ENCODE assay signal across 35 cellular contexts in genomic region chr10:113441871-113442270, GRCh38.
"Had no signal": no experiment of that assay in that cellular context is flagged by ENCODE, and none has a peak within 500 bp of the region (broad histone marks: within the 10 kb centered on the region; RNA-seq: fewer than 3 reads in every experiment).

No MANE protein-coding gene starts in this region.

- H3K27me3 Mint-ChIP-seq: activated CD4-positive, alpha-beta T cell treated with anti-CD3 and anti-CD28 coated beads, Interleukin-2, amount 10 ng/mL, durations not matched to agents 24 days and 14 days; activated CD8-positive, alpha-beta T cell treated with anti-CD3 and anti-CD28 coated beads for 36 hours; activated naive CD8-positive, alpha-beta T cell treated with anti-CD3 and anti-CD28 coated beads for 36 hours had no signal

- H3K27me3 ChIP-seq: adrenal gland, cardiac muscle cell had no signal

- H3K27ac Mint-ChIP-seq: activated B cell treated with CpG ODN at 0.5 μM for 24 hours; activated CD4-positive, alpha-beta memory T cell treated with anti-CD3 and anti-CD28 coated beads for 36 hours; activated CD4-positive, alpha-beta T cell treated with anti-CD3 and anti-CD28 coated beads, Interleukin-2, amount 10 ng/mL, durations not matched to agents 24 days and 14 days; activated CD8-positive, alpha-beta T cell treated with anti-CD3 and anti-CD28 coated beads for 36 hours; activated naive CD4-positive, alpha-beta T cell treated with anti-CD3 and anti-CD28 coated beads for 36 hours; activated naive CD4-positive, alpha-beta T cell treated with anti-CD3 and anti-CD28 coated beads, Interleukin-2, amount 50 U/mL, for 72 hours; activated naive CD8-positive, alpha-beta T cell treated with anti-CD3 and anti-CD28 coated beads for 36 hours; activated T-cell treated with anti-CD3 and anti-CD28 coated beads, Interleukin-2, amount 50 U/mL, for 72 hours; activated T-helper 1 cell treated with anti-CD3 and anti-CD28 coated beads, Interleukin-12 subunit alpha, Interleukin-12 subunit beta, Interleukin-2, Interleukin-4 antibody, amounts not matched to agents 30 ng/mL and 10 ng/mL and 1 ng/mL, durations not matched to agents 14 hours and 24 hours and 36 hours; activated T-helper 17 cell treated with anti-CD3 and anti-CD28 coated beads, Interleukin-2, amount 50 U/mL, for 72 hours; brain; T-helper 1 cell treated with Interleukin-12 subunit alpha and Interleukin-12 subunit beta and Interleukin-4 antibody, amounts not matched to agents 30 μg/mL and 1 μg/mL, for 36 hours; T-helper 2 cell treated with Interferon-gamma antibody and Interleukin-4, amounts not matched to agents 5 μg/mL and 100 μg/mL, for 36 hours had no signal

- DNase-seq: activated B cell treated with CpG ODN at 0.5 μM for 24 hours; activated CD4-positive, alpha-beta memory T cell treated with anti-CD3 and anti-CD28 coated beads for 36 hours; activated CD4-positive, alpha-beta T cell treated with anti-CD3 and anti-CD28 coated beads for 4 hours; activated CD4-positive, alpha-beta T cell treated with anti-CD3 and anti-CD28 coated beads, Interleukin-2, amount 10 ng/mL, durations not matched to agents 24 days and 14 days; activated CD4-positive, alpha-beta T cell treated with anti-CD3 and anti-CD28 coated beads, Interleukin-2, amount 50 U/mL, for 1 hour; activated CD4-positive, alpha-beta T cell treated with anti-CD3 and anti-CD28 coated beads, Interleukin-2, amount 50 U/mL, for 4 hours; activated CD4-positive, CD25-positive, alpha-beta regulatory T cell treated with anti-CD3 and anti-CD28 coated beads, Interleukin-2, amount 50 U/mL, for 72 hours; activated CD8-positive, alpha-beta memory T cell treated with anti-CD3 and anti-CD28 coated beads, Interleukin-2, amount 50 U/mL, for 4 hours; activated CD8-positive, alpha-beta T cell treated with anti-CD3 and anti-CD28 coated beads for 36 hours; activated effector memory CD4-positive, alpha-beta T cell treated with anti-CD3 and anti-CD28 coated beads, Interleukin-2, amount 50 U/mL, for 16 hours; activated gamma-delta T cell treated with Interleukin-2 at 50 U/mL for 16 hours; activated naive CD4-positive, alpha-beta T cell; activated naive CD4-positive, alpha-beta T cell treated with anti-CD3 and anti-CD28 coated beads for 36 hours; activated naive CD4-positive, alpha-beta T cell treated with anti-CD3 and anti-CD28 coated beads, Interleukin-2, amount 50 U/mL, for 16 hours; activated naive CD8-positive, alpha-beta T cell treated with anti-CD3 and anti-CD28 coated beads for 36 hours; activated T-cell treated with anti-CD3 and anti-CD28 coated beads for 4 hours; activated T-cell treated with anti-CD3 and anti-CD28 coated beads, Interleukin-2, amount 50 U/mL, for 1 hour; activated T-cell treated with anti-CD3 and anti-CD28 coated beads, Interleukin-2, amount 50 U/mL, for 4 hours; activated T-cell treated with anti-CD3 and anti-CD28 coated beads, Interleukin-2, amount 50 U/mL, for 72 hours; amniotic stem cell; aorta; cerebellar nuclear complex; T-helper 1 cell; T-helper 2 cell; T-helper 9 cell had no signal

- H3K9me3 Mint-ChIP-seq: activated B cell treated with CpG ODN at 0.5 μM for 24 hours; activated CD4-positive, alpha-beta memory T cell treated with anti-CD3 and anti-CD28 coated beads for 36 hours; activated CD4-positive, alpha-beta T cell treated with anti-CD3 and anti-CD28 coated beads, Interleukin-2, amount 10 ng/mL, durations not matched to agents 24 days and 14 days; activated CD8-positive, alpha-beta T cell treated with anti-CD3 and anti-CD28 coated beads for 36 hours; activated naive CD4-positive, alpha-beta T cell treated with anti-CD3 and anti-CD28 coated beads for 36 hours; activated naive CD4-positive, alpha-beta T cell treated with anti-CD3 and anti-CD28 coated beads, Interleukin-2, amount 50 U/mL, for 72 hours; activated naive CD8-positive, alpha-beta T cell treated with anti-CD3 and anti-CD28 coated beads for 36 hours; activated T-cell treated with anti-CD3 and anti-CD28 coated beads, Interleukin-2, amount 50 U/mL, for 4 hours; activated T-cell treated with anti-CD3 and anti-CD28 coated beads, Interleukin-2, amount 50 U/mL, for 72 hours; activated T-helper 1 cell treated with anti-CD3 and anti-CD28 coated beads, Interleukin-12 subunit alpha, Interleukin-12 subunit beta, Interleukin-2, Interleukin-4 antibody, amounts not matched to agents 30 ng/mL and 10 ng/mL and 1 ng/mL, durations not matched to agents 14 hours and 24 hours and 36 hours; activated T-helper 17 cell treated with anti-CD3 and anti-CD28 coated beads, Interleukin-2, amount 50 U/mL, for 72 hours; central memory CD8-positive, alpha-beta T cell; T-helper 1 cell treated with Interleukin-12 subunit alpha and Interleukin-12 subunit beta and Interleukin-4 antibody, amounts not matched to agents 30 μg/mL and 1 μg/mL, for 36 hours; T-helper 2 cell treated with Interferon-gamma antibody and Interleukin-4, amounts not matched to agents 5 μg/mL and 100 μg/mL, for 36 hours had no signal

- H3K4me1 Mint-ChIP-seq: activated B cell treated with CpG ODN at 0.5 μM for 24 hours; activated CD4-positive, alpha-beta T cell treated with anti-CD3 and anti-CD28 coated beads, Interleukin-2, amount 10 ng/mL, durations not matched to agents 24 days and 14 days; activated naive CD8-positive, alpha-beta T cell treated with anti-CD3 and anti-CD28 coated beads for 36 hours; activated T-helper 17 cell treated with anti-CD3 and anti-CD28 coated beads, Interleukin-2, amount 50 U/mL, for 72 hours; central memory CD8-positive, alpha-beta T cell had no signal

- H3K4me3 Mint-ChIP-seq: activated B cell treated with CpG ODN at 0.5 μM for 24 hours; activated CD4-positive, alpha-beta memory T cell treated with anti-CD3 and anti-CD28 coated beads for 36 hours; activated CD4-positive, alpha-beta T cell treated with anti-CD3 and anti-CD28 coated beads, Interleukin-2, amount 10 ng/mL, durations not matched to agents 24 days and 14 days; activated CD8-positive, alpha-beta T cell treated with anti-CD3 and anti-CD28 coated beads for 36 hours; activated naive CD4-positive, alpha-beta T cell treated with anti-CD3 and anti-CD28 coated beads for 36 hours; activated naive CD8-positive, alpha-beta T cell treated with anti-CD3 and anti-CD28 coated beads for 36 hours; activated T-cell treated with anti-CD3 and anti-CD28 coated beads, Interleukin-2, amount 50 U/mL, for 4 hours; activated T-cell treated with anti-CD3 and anti-CD28 coated beads, Interleukin-2, amount 50 U/mL, for 72 hours; activated T-helper 1 cell treated with anti-CD3 and anti-CD28 coated beads, Interleukin-12 subunit alpha, Interleukin-12 subunit beta, Interleukin-2, Interleukin-4 antibody, amounts not matched to agents 30 ng/mL and 10 ng/mL and 1 ng/mL, durations not matched to agents 14 hours and 24 hours and 36 hours; activated T-helper 17 cell treated with anti-CD3 and anti-CD28 coated beads, Interleukin-2, amount 50 U/mL, for 72 hours; brain; central memory CD8-positive, alpha-beta T cell; T-helper 1 cell treated with Interleukin-12 subunit alpha and Interleukin-12 subunit beta and Interleukin-4 antibody, amounts not matched to agents 30 μg/mL and 1 μg/mL, for 36 hours; T-helper 2 cell treated with Interferon-gamma antibody and Interleukin-4, amounts not matched to agents 5 μg/mL and 100 μg/mL, for 36 hours had no signal

- H3K9me3 ChIP-seq: adrenal gland had no signal

- H3K36me3 Mint-ChIP-seq: activated CD4-positive, alpha-beta memory T cell treated with anti-CD3 and anti-CD28 coated beads for 36 hours; activated naive CD4-positive, alpha-beta T cell treated with anti-CD3 and anti-CD28 coated beads, Interleukin-2, amount 50 U/mL, for 72 hours; activated naive CD8-positive, alpha-beta T cell treated with anti-CD3 and anti-CD28 coated beads for 36 hours; brain had no signal

- ATAC-seq: activated CD8-positive, alpha-beta T cell treated with anti-CD3 and anti-CD28 coated beads for 36 hours; activated naive CD4-positive, alpha-beta T cell treated with anti-CD3 and anti-CD28 coated beads, Interleukin-2, amount 50 U/mL, for 72 hours; activated T-cell treated with anti-CD3 and anti-CD28 coated beads, Interleukin-2, amount 50 U/mL, for 4 hours; activated T-cell treated with anti-CD3 and anti-CD28 coated beads, Interleukin-2, amount 50 U/mL, for 72 hours; activated T-helper 17 cell treated with anti-CD3 and anti-CD28 coated beads, Interleukin-2, amount 50 U/mL, for 72 hours had no signal

- H3K4me3 ChIP-seq: adrenal gland, cardiac muscle cell had no signal

- H3K27ac ChIP-seq: adrenal gland, cardiac muscle cell, VCaP had no signal

- H3K36me3 ChIP-seq: adrenal gland, cardiac muscle cell had no signal

- H3K4me1 ChIP-seq: adrenal gland had no signal
